18 cellular contexts compared by ENCODE assay signal in genomic region chr1:181115367-181115684, GRCh38. TPM values are rescaled to one million over a fixed set of nuclear protein-coding genes. Genes with fewer than 3 reads are reported as not detected.
A peak's percentile ranks its signal among the peaks of the same experiment; 100 is the strongest.
DNase-seq lines count a peak whose midpoint lies in the region; ATAC-seq, FAIRE-seq and TF ChIP-seq lines count a peak whose summit lies in the region.
"Had no signal": no experiment of that assay in that cellular context is flagged by ENCODE, and none has a peak within 500 bp of the region (broad histone marks: within the 10 kb centered on the region; RNA-seq: fewer than 3 reads in every experiment).

No MANE protein-coding gene starts in this region.

- peaks cover 0 to 22% of the 10 kb centered on the region in 2 experiments; a peak in 2 of 4 replicates for H3K79me1 ChIP-seq in IMR-90 (ENCODE audit: low read depth in 1 of 2, low read length in 2 of 2)

- H2AFZ ChIP-seq in IMR-90 (replicated peaks; ENCODE audit: low read length, poor library complexity) (no peak overlapping the region), K562 (ENCODE audit: low read depth, low read length) (no peak overlapping the region)
- H2AFZ ChIP-seq: GM23338 had no signal

- H3K4me1 Mint-ChIP-seq in glutamatergic neuron (ENCODE audit: low read depth, unreplicated experiment) (peaks cover 26% of the 10 kb centered on the region), HFFc6 (ENCODE audit: low read depth) (peaks cover 75% of the 10 kb centered on the region)
- H3K4me1 Mint-ChIP-seq in CD4-positive, alpha-beta T cell (ENCODE audit: low read depth): no peaks in the 10 kb centered on the region
- H3K4me1 Mint-ChIP-seq: CD4-positive, CD25-positive, alpha-beta regulatory T cell had no signal

- H3K4me3 ChIP-seq in IMR-90 (ENCODE audit: insufficient read depth, low read depth, low read length) (no peak overlapping the region), K562 (no peak overlapping the region)
- H3K4me3 ChIP-seq: GM23338 had no signal

- H3K9me3 ChIP-seq in IMR-90 (ENCODE audit: control insufficient read depth, insufficient read depth, low read length) (no peaks in the 10 kb centered on the region), K562 (replicated peaks; ENCODE audit: control insufficient read depth, insufficient read depth, low read depth, low read length) (no peaks in the 10 kb centered on the region; the same call in 1 of the 2 replicates)
- no peaks in the 10 kb centered on the region for H3K9me3 ChIP-seq in CD4-positive, alpha-beta T cell (ENCODE audit: control insufficient read depth, low read length)
- H3K9me3 ChIP-seq: BE2C had no signal

- no peak overlapping the region for H3K9ac ChIP-seq in IMR-90 (ENCODE audit: low read depth, low read length)
- no peak overlapping the region for H3K9ac ChIP-seq in K562 (ENCODE audit: insufficient read depth in 1 of 2, low read depth in 2 of 2, low read length in 2 of 2)

- H2BK15ac ChIP-seq in IMR-90 (ENCODE audit: low read depth, low read length): no peak overlapping the region

- TF ChIP-seq CTCF in IMR-90 (conservative IDR thresholded peaks at IDR 0.05; ENCODE audit: low read depth, low read length) (no peak), K562 (IDR thresholded peaks at IDR 0.05 in 2 of 3, conservative IDR thresholded peaks at IDR 0.05 in 1 of 3; ENCODE audit: insufficient read depth in 2 of 3, low read depth in 1 of 3, low read length in 3 of 3) (no peak), glutamatergic neuron (IDR thresholded peaks at IDR 0.05; ENCODE audit: partially characterized antibody, unreplicated experiment) (no peak), HFFc6 (IDR thresholded peaks at IDR 0.05) (no peak)
- TF ChIP-seq CTCF in CD4-positive, alpha-beta T cell (IDR thresholded peaks at IDR 0.05): no peak

- H3K79me2 ChIP-seq in K562 (ENCODE audit: control insufficient read depth, insufficient read depth, low read length): no peaks in the 10 kb centered on the region

- H3K4me1 ChIP-seq in IMR-90 (ENCODE audit: control insufficient read depth, insufficient read depth, low read length) (peaks cover 33% of the 10 kb centered on the region), K562 (replicated peaks in 1 of 2; ENCODE audit: control insufficient read depth in 2 of 2, insufficient read depth in 2 of 2, low read length in 2 of 2) (peaks cover 19 to 23% of the 10 kb centered on the region in 2 experiments)

- TF ChIP-seq RAD21 in IMR-90 (IDR thresholded peaks at IDR 0.05; ENCODE audit: low read length) (no peak), K562 (CRISPR knock-in tag; conservative IDR thresholded peaks at IDR 0.05 in 1 of 2, IDR thresholded peaks at IDR 0.05 in 1 of 2) (no peak)

- dilution Hi-C loops in IMR-90 (cut with HindIII; ENCODE audit: low sequenced_read_pairs, unreplicated experiment): no loop called here

- H3K9me1 ChIP-seq in IMR-90 (ENCODE audit: insufficient read depth, low read length) (peaks cover 27% of the 10 kb centered on the region), K562 (ENCODE audit: control insufficient read depth, insufficient read depth, low read length) (peaks cover 4% of the 10 kb centered on the region)

- no peak overlapping the region for H2BK20ac ChIP-seq in IMR-90 (ENCODE audit: low read depth, low read length)

- H3K4ac ChIP-seq in IMR-90 (ENCODE audit: low read depth, low read length): no peak overlapping the region

- no peak overlapping the region for H3K18ac ChIP-seq in IMR-90 (ENCODE audit: low read depth, low read length)

- H3K9me3 Mint-ChIP-seq in glutamatergic neuron (ENCODE audit: unreplicated experiment): peaks cover 3% of the 10 kb centered on the region
- no peaks in the 10 kb centered on the region for H3K9me3 Mint-ChIP-seq in CD4-positive, alpha-beta T cell
- H3K9me3 Mint-ChIP-seq in HFFc6: peaks cover 9% of the 10 kb centered on the region; the same call in 1 of the 2 replicates
- H3K9me3 Mint-ChIP-seq: CD4-positive, CD25-positive, alpha-beta regulatory T cell; GM23338 had no signal

- no peak overlapping the region for H3K56ac ChIP-seq in IMR-90 (ENCODE audit: extremely low read depth, insufficient read depth, low read length)

- FAIRE-seq in K562 (lab: Jason Lieb, UNC) (no peak), HTR-8/SVneo (lab: Jason Lieb, UNC) (no peak)
- FAIRE-seq: H54 had no signal

- H3K27ac Mint-ChIP-seq in glutamatergic neuron (ENCODE audit: unreplicated experiment): peak overlapping the region; percentile 22
- H3K27ac Mint-ChIP-seq in CD4-positive, alpha-beta T cell: no peak overlapping the region
- no peak overlapping the region for H3K27ac Mint-ChIP-seq in HFFc6
- H3K27ac Mint-ChIP-seq: GM23338 had no signal

- H3K14ac ChIP-seq in IMR-90 (replicated peaks; ENCODE audit: low read depth, low read length): no peak overlapping the region

- H2AK9ac ChIP-seq in IMR-90 (replicated peaks; ENCODE audit: low read depth, low read length, poor library complexity): no peak overlapping the region

- no peak overlapping the region for H2BK5ac ChIP-seq in IMR-90 (ENCODE audit: low read depth, low read length, poor library complexity, severe bottlenecking)

- H4K91ac ChIP-seq in IMR-90 (ENCODE audit: insufficient read depth, low read depth, low read length): no peak overlapping the region

- in situ Hi-C loops in IMR-90 (cut with MboI; ENCODE audit: low sequenced_read_pairs) (no loop called here), K562 (cut with MboI) (no loop called here)

- no peak overlapping the region for H2BK120ac ChIP-seq in IMR-90 (ENCODE audit: low read depth, low read length)

- ATAC-seq in IMR-90 (ENCODE audit: low read depth): no peak
- ATAC-seq in K562: no peak
- ATAC-seq in CD4-positive, alpha-beta T cell (ENCODE audit: poor library complexity): no peak
- ATAC-seq: GM23338 had no signal

- H3K36me3 ChIP-seq in IMR-90 (ENCODE audit: control insufficient read depth, insufficient read depth, low read length) (no peaks in the 10 kb centered on the region), K562 (ENCODE audit: control insufficient read depth, insufficient read depth, low read length) (no peaks in the 10 kb centered on the region)
- H3K36me3 ChIP-seq: BE2C had no signal

- no peaks in the 10 kb centered on the region for H3K27me3 Mint-ChIP-seq in glutamatergic neuron (ENCODE audit: unreplicated experiment)
- H3K27me3 Mint-ChIP-seq in CD4-positive, alpha-beta T cell: no peaks in the 10 kb centered on the region
- 0 out of 2 replicates have a peak, but pooled peaks cover 3% of the 10 kb centered on the region for H3K27me3 Mint-ChIP-seq in HFFc6 (ENCODE audit: insufficient read depth)

- CTCF ChIA-PET in IMR-90 (lab: Yijun Ruan, JAX): interaction anchor here (1.0 kb wide), 1 partner anchor 25 kb away, joined by 3 read pairs; no protein-coding TSS in a partner anchor
- CTCF ChIA-PET in K562 (lab: Yijun Ruan, JAX; ENCODE audit: low intra/inter-chr PET ratio): no interaction called here
- CTCF ChIA-PET in CD4-positive, alpha-beta T cell (lab: Charles Lee): interaction anchor here (0.9 to 1.6 kb wide), 2 partner anchors 27 to 31 kb away, joined by 3 to 5 read pairs; no protein-coding TSS in a partner anchor

- WGBS in IMR-90 (ENCODE audit: extremely low coverage in 2 of 2, insufficient read length in 1 of 2), 2 experiments: 93% methylated on average over 3 of the region's 3 CpGs; no CpG with 5 or more reads in 1 of the 2 experiments
- 45% methylated on average over 3 of the region's 3 CpGs for WGBS in K562 (ENCODE audit: insufficient coverage, low coverage, missing lambda C conversion rate)

- no peak for DNase-seq in IMR-90
- DNase-seq in K562 (ENCODE audit: extremely low read depth in 1 of 4, low spot score in 3 of 4): no peak
- no peak for DNase-seq in glutamatergic neuron
- DNase-seq in HTR-8/SVneo (ENCODE audit: insufficient read length, low spot score): no peak
- DNase-seq in CD4-positive, alpha-beta T cell: no peak
- DNase-seq in NCI-H1694 treated with DMSO at 0.1 percent for 48 hours (lab: John Stamatoyannopoulos, UW): no peak
- DNase-seq in HFFc6: no peak
- DNase-seq: ACHN; BE2C; C1 segment of cervical spinal cord; CD4-positive, CD25-positive, alpha-beta regulatory T cell; DMS153; DMS79; GF-D8; HCEC 1CT; KBM-7 had no signal

- H2AK5ac ChIP-seq in IMR-90 (ENCODE audit: low read depth, low read length): peak overlapping the region; percentile 47

- H3K27me3 ChIP-seq in IMR-90 (ENCODE audit: control insufficient read depth, insufficient read depth, low read length) (no peaks in the 10 kb centered on the region), K562 (ENCODE audit: control insufficient read depth in 2 of 2, insufficient read depth in 2 of 2, low read length in 2 of 2) (no peaks in the 10 kb centered on the region)
- H3K27me3 ChIP-seq in CD4-positive, alpha-beta T cell (ENCODE audit: control insufficient read depth, insufficient read depth, low read length): no peaks in the 10 kb centered on the region
- H3K27me3 ChIP-seq: BE2C had no signal

- intact Hi-C loops in IMR-90 (cut with micrococcal nuclease): no loop called here
- intact Hi-C loops in K562 (cut with micrococcal nuclease): no loop called here
- intact Hi-C loops in CD4-positive, alpha-beta T cell (cut with DNase I, micrococcal nuclease): no loop called here

- H4K8ac ChIP-seq in IMR-90 (ENCODE audit: low read depth in 2 of 2, low read length in 2 of 2): no peak overlapping the region

- H4K20me1 ChIP-seq in IMR-90 (ENCODE audit: insufficient read depth, low read length) (no peaks in the 10 kb centered on the region; the same call in 1 of the 2 replicates), K562 (replicated peaks; ENCODE audit: control insufficient read depth, insufficient read depth, low read length) (no peaks in the 10 kb centered on the region; the same call in 1 of the 2 replicates)

- POLR2A ChIA-PET in IMR-90 (lab: Charles Lee; ENCODE audit: unreplicated experiment) (no interaction called here), K562 (lab: Yijun Ruan, JAX) (interaction anchor here (0.9 to 7.7 kb wide), 6 partner anchors 11 to 26 kb away, joined by 3 to 57 read pairs (median 8); partner anchors contain the start of gene IER5)
- POLR2A ChIA-PET in CD4-positive, alpha-beta T cell (lab: Charles Lee): no interaction called here

- no peak overlapping the region for H4K5ac ChIP-seq in IMR-90 (ENCODE audit: low read depth, low read length)

- TF ChIP-seq POLR2A in IMR-90 (IDR thresholded peaks at IDR 0.05; ENCODE audit: low read depth, low read length) (no peak), K562 (conservative IDR thresholded peaks at IDR 0.05) (no peak)

- no peak overlapping the region for H3K4me3 Mint-ChIP-seq in glutamatergic neuron (ENCODE audit: unreplicated experiment)
- no peak overlapping the region for H3K4me3 Mint-ChIP-seq in CD4-positive, alpha-beta T cell
- H3K4me3 Mint-ChIP-seq in HFFc6: no peak overlapping the region
- H3K4me3 Mint-ChIP-seq: CD4-positive, CD25-positive, alpha-beta regulatory T cell; GM23338 had no signal

- H3K27ac ChIP-seq in IMR-90 (ENCODE audit: insufficient read depth, low read length): no peak overlapping the region
- no peak overlapping the region for H3K27ac ChIP-seq in K562 (ENCODE audit: extremely low read depth, low read depth, low read length)
- no peak overlapping the region for H3K27ac ChIP-seq in CD4-positive, alpha-beta T cell (ENCODE audit: low read depth, low read length)

- BruUV-seq in IMR-90 (replicated peaks; lab: Mats Ljungman, UMichigan) (no TSS peak), K562 (replicated peaks; lab: Mats Ljungman, UMichigan) (no TSS peak)

- no peak overlapping the region for H3K23ac ChIP-seq in IMR-90 (ENCODE audit: low read depth, low read length)

- H3K4me2 ChIP-seq in IMR-90 (ENCODE audit: low read depth, low read length) (no peak overlapping the region), K562 (ENCODE audit: insufficient read depth, low read length) (no peak overlapping the region)
- H3K4me2 ChIP-seq: GM23338 had no signal

- H3K36me3 Mint-ChIP-seq in glutamatergic neuron (ENCODE audit: unreplicated experiment) (no peaks in the 10 kb centered on the region), HFFc6 (ENCODE audit: low read depth) (peaks cover 11% of the 10 kb centered on the region)
- no peaks in the 10 kb centered on the region for H3K36me3 Mint-ChIP-seq in CD4-positive, alpha-beta T cell (ENCODE audit: low read depth)
- H3K36me3 Mint-ChIP-seq: CD4-positive, CD25-positive, alpha-beta regulatory T cell had no signal

- no peak for TF ChIP-seq EP300 in K562 (IDR thresholded peaks at IDR 0.05; ENCODE audit: low read length)

RNA-seq across cellular contexts. Expression of gene IER5, which starts 26.8 kb away (rescaled TPM):
- total RNA-seq in IMR-90 (2012; rRNA removed) (15.8 and 29.4 TPM in 2 replicates), K562 (2014; rRNA removed) (32.1 and 33.1 TPM in 2 replicates), K562 (2014; rRNA removed; fragmentation: Illumina TruSeq; extraction: Trizol) (9.9 and 10.9 TPM in 2 replicates), K562 (2015; rRNA removed; fragmentation: Illumina TruSeq; extraction: Trizol) (14.1 and 14.6 TPM in 2 replicates), K562 (2021) (29.8 and 30.4 TPM in 2 replicates), glutamatergic neuron (ENCODE audit: unreplicated experiment) (8.8 TPM)
- polyA plus RNA-seq in IMR-90 (2012; rRNA removed) (27.1 and 28.9 TPM in 2 replicates), K562 (2011; rRNA removed) (11.5 and 13.9 TPM in 2 replicates), K562 (2014; fragmentation: Illumina TruSeq; extraction: Trizol) (12.0 and 12.6 TPM in 2 replicates), K562 (2014; fragmentation: Nextera tagmentation; extraction: Ambion mirVana) (1 to 10 TPM; 2.4 to 2.5 TPM), K562 (2014; rRNA removed) (25.0 and 25.7 TPM in 2 replicates)
- polyA plus RNA-seq in IMR-90 (2012; cell fraction: cytosol; rRNA removed): 22.5 and 29.5 TPM in 2 replicates
- polyA plus RNA-seq in IMR-90 (2012; cell fraction: nucleus; rRNA removed; ENCODE audit: low replicate concordance): 32.6 and 44.5 TPM in 2 replicates
- 21.5 and 24.6 TPM in 2 replicates for total RNA-seq in K562 (2011; cell fraction: chromatin; rRNA removed; ENCODE audit: low replicate concordance)
- 27.5 and 31.9 TPM in 2 replicates for total RNA-seq in K562 (2011; cell fraction: nucleolus; rRNA removed)
- 26.3 and 27.0 TPM in 2 replicates for total RNA-seq in K562 (2011; cell fraction: nucleoplasm; rRNA removed)
- polyA plus RNA-seq in K562 (2011; cell fraction: cytosol; rRNA removed): 9.5 and 16.6 TPM in 2 replicates
- 19.1 and 21.0 TPM in 2 replicates for polyA plus RNA-seq in K562 (2011; cell fraction: nucleus; rRNA removed)
- 18.7 and 22.8 TPM in 2 replicates for polyA plus RNA-seq in K562 (2012)
- polyA minus RNA-seq in K562 (2011; rRNA and poly(A)+ RNA removed): 10.3 and 13.4 TPM in 2 replicates
- 12.1 and 13.3 TPM in 2 replicates for polyA minus RNA-seq in K562 (2011; cell fraction: cytosol; rRNA and poly(A)+ RNA removed)
- 21.1 and 33.3 TPM in 2 replicates for polyA minus RNA-seq in K562 (2011; cell fraction: nucleus; rRNA and poly(A)+ RNA removed)
- total RNA-seq in CD4-positive, alpha-beta T cell: 10 to 100 TPM; 53.8 to 54.1 TPM
- total RNA-seq in HFFc6 (2021; fragmentation: NEBNext Ultra II Directional; extraction: Animal tissue kit (Norgen Biotek cat#: 25700)): 10 to 100 TPM; 35.7 to 49.1 (median 43.4) TPM
